ENCODE assay signal across 8 cellular contexts in genomic region chr7:88546808-88547207, GRCh38.
A peak's percentile ranks its signal among the peaks of the same experiment; 100 is the strongest.
DNase-seq lines count a peak whose midpoint lies in the region; ATAC-seq, FAIRE-seq and TF ChIP-seq lines count a peak whose summit lies in the region.

No MANE protein-coding gene starts in this region.

- no peaks in the 10 kb centered on the region for H3K4me1 ChIP-seq in A549

- H3K27ac ChIP-seq in A549 = no peak overlapping the region

- TF ChIP-seq POLR2A in A549 (IDR thresholded peaks at IDR 0.05; ENCODE audit: low read length) = no peak

- peak; percentile 46 to 73; a peak in 4 of 5 replicates for TF ChIP-seq RAD21 in A549 (conservative IDR thresholded peaks at IDR 0.05 in 1 of 2, IDR thresholded peaks at IDR 0.05 in 1 of 2)

- H3K4me2 ChIP-seq in A549 = no peak overlapping the region

- WGBS in A549 (ENCODE audit: missing lambda C conversion rate) = 7% methylated on average over 2 of the region's 2 CpGs

- peak in 1 of 2 experiments; percentile 76; a peak in 3 of 6 replicates for ATAC-seq in A549
- no peak for ATAC-seq in left colon
- ATAC-seq in HG03571 (IDR thresholded peaks at IDR 0.05; ENCODE audit: unreplicated experiment) = no peak

- no peak overlapping the region for H3K4me3 ChIP-seq in A549

- intact Hi-C loops in left colon (cut with DNase I, micrococcal nuclease) = no loop called here

- TF ChIP-seq CTCF in A549 (IDR thresholded peaks at IDR 0.05) (peak; percentile 47), GM10266 (IDR thresholded peaks at IDR 0.05; ENCODE audit: control insufficient read depth, insufficient read depth, low read depth, missing control alignments) (peak; percentile 66)

- CTCF ChIA-PET in A549 (lab: Yijun Ruan, JAX) = interaction anchor here (1.2 to 2.0 kb wide), 2 partner anchors 10 to 288 kb away, joined by 3 to 5 read pairs; no protein-coding TSS in a partner anchor

- DNase-seq in A549 (ENCODE audit: low read depth in 1 of 2, low spot score in 1 of 2) (peak; percentile 5 to 54), GM10266 (ENCODE audit: extremely low spot score) (peak; percentile 22), HS-5 (ENCODE audit: low read depth) (peak; percentile 18), SW480 (ENCODE audit: low spot score) (peak; percentile 29), inferior parietal cortex (ENCODE audit: extremely low spot score) (peak; percentile 18), left colon (no peak), DMS79 (lab: John Stamatoyannopoulos, UW) (no peak)

- POLR2A ChIA-PET in A549 (lab: Yijun Ruan, JAX) = no interaction called here

- H3K9me3 ChIP-seq in A549 = peaks cover 5% of the 10 kb centered on the region; the same call in 1 of the 3 replicates

- no peak for TF ChIP-seq EP300 in A549 (IDR thresholded peaks at IDR 0.05)

- no peak for FAIRE-seq in A549 (lab: Jason Lieb, UNC)

TF ChIP-seq in A549, 52 proteins besides CTCF, POLR2A, EP300 and RAD21:
- TF ChIP-seq CBX2 (IDR thresholded peaks at IDR 0.05; ENCODE audit: borderline replicate concordance, low read depth) = no peak
- peak; percentile 26; the same call in 2 of the 3 replicates for TF ChIP-seq SMC3 (IDR thresholded peaks at IDR 0.05)
- TF ChIP-seq, protein P1, sequence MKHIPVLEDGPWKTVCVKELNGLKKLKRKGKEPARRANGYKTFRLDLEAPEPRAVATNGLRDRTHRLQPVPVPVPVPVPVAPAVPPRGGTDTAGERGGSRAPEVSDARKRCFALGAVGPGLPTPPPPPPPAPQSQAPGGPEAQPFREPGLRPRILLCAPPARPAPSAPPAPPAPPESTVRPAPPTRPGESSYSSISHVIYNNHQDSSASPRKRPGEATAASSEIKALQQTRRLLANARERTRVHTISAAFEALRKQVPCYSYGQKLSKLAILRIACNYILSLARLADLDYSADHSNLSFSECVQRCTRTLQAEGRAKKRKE (CRISPR knock-in tag; IDR thresholded peaks at IDR 0.05; ENCODE audit: low read depth) = no peak
- TF ChIP-seq, protein P2, sequence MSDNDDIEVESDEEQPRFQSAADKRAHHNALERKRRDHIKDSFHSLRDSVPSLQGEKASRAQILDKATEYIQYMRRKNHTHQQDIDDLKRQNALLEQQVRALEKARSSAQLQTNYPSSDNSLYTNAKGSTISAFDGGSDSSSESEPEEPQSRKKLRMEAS (IDR thresholded peaks at IDR 0.05) = peak; percentile 46; the same call in 1 of the 2 replicates

Comparison
In these comparisons a context has a peak if more than half of its experiments do, and no peak if none do; other contexts are left out.
1. DNase-seq: peak in A549 (2 of 2), GM10266 (single experiment), HS-5 (single experiment), SW480 (single experiment) and inferior parietal cortex (single experiment); none in left colon (0 of 2) and DMS79 (single experiment).